ENCODE assay signal across 9 cellular contexts in the genomic region with DNA sequence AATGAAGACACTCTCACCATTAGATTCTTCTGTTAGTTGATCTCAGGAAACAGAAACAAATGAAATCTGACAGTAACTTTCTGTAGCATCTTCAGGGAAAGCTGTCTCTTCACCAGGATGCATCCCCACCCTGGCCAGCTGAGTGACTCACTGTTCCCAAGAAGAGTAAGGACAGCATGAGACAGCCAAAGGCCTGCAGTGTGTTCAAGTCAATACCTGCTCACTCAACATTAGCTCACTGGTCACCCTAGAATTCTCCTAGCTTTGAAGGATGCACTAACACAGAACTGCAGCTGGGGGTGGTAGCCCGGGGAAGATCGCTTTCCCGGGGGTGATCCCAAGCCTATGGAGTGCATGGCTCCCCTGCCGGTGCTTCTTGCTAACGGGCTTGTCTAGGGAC. TPM values are rescaled to one million over a fixed set of nuclear protein-coding genes. Genes with fewer than 3 reads are reported as not detected.
DNase-seq lines count a peak whose midpoint lies in the region; ATAC-seq and TF ChIP-seq lines count a peak whose summit lies in the region.
"Had no signal": no experiment of that assay in that cellular context is flagged by ENCODE, and none has a peak within 500 bp of the region (broad histone marks: within the 10 kb centered on the region; RNA-seq: fewer than 3 reads in every experiment).

No MANE protein-coding gene starts in this region.

- no CpG with 5 or more reads among the region's 5 CpGs for WGBS in H9 (ENCODE audit: extremely low coverage, insufficient read length, low lambda C conversion rate)
- 92 to 94% (median 93%) methylated on average over 5 of the region's 5 CpGs for WGBS in adipose tissue, 3 donors
- 95 to 97% (median 96%) methylated on average over 5 of the region's 5 CpGs for WGBS in spleen, 5 donors

- no peak overlapping the region for H4K5ac ChIP-seq in H9 (ENCODE audit: insufficient read length, low read depth, low read length)

- H3K36me3 Mint-ChIP-seq in H9 (ENCODE audit: insufficient read depth in 1 of 3, low read depth in 3 of 3) = peaks cover 24 to 64% (median 42%) of the 10 kb centered on the region in 3 experiments; a peak in 6 of 7 replicates

- no peak overlapping the region for H2BK120ac ChIP-seq in H9 (ENCODE audit: low read depth, low read length, poor library complexity, severe bottlenecking)

- no peak overlapping the region for H3K56ac ChIP-seq in H9 (ENCODE audit: insufficient read length, low read depth, low read length)

- H4K91ac ChIP-seq in H9 (ENCODE audit: insufficient read length, low read depth, low read length) = no peak overlapping the region

- no peak overlapping the region for H2BK20ac ChIP-seq in H9 (ENCODE audit: low read depth, low read length, poor library complexity, severe bottlenecking)

- no peak overlapping the region for H3K4me2 ChIP-seq in H9 (ENCODE audit: insufficient read depth, insufficient read length, low read length)

- no peak overlapping the region for H3K14ac ChIP-seq in H9 (ENCODE audit: insufficient read depth, low read length)

- H3K27ac ChIP-seq in H9 (ENCODE audit: insufficient read length, low read depth, low read length) (no peak overlapping the region), adipose tissue (ENCODE audit: low read depth, low read length) (peak overlapping the region; percentile 9), spleen (peak overlapping the region; percentile 19 to 79 (median 59))

- no peak overlapping the region for H3K4me3 Mint-ChIP-seq in H9

- H3K4me1 ChIP-seq in H9 (ENCODE audit: insufficient read depth, low read length) (no peaks in the 10 kb centered on the region), spleen (peaks cover 6 to 34% (median 24%) of the 10 kb centered on the region in 6 donors)

- TF ChIP-seq CTCF in H9 (conservative IDR thresholded peaks at IDR 0.05) (no peak), spleen (IDR thresholded peaks at IDR 0.05 in 8 of 11, conservative IDR thresholded peaks at IDR 0.05 in 3 of 11) (no peak)

- no peak overlapping the region for H3K4me3 ChIP-seq in spleen

- no peaks in the 10 kb centered on the region for H4K20me1 ChIP-seq in H9 (ENCODE audit: control insufficient read depth, insufficient read depth, insufficient read length)

- intact Hi-C loops in spleen (cut with DNase I; ENCODE audit: low total_unique reads) = no loop called here

- H3K9me3 ChIP-seq in H9 (ENCODE audit: control insufficient read depth, low read depth, low read length) (no peaks in the 10 kb centered on the region), spleen (no peaks in the 10 kb centered on the region)

- H3K79me1 ChIP-seq in H9 (ENCODE audit: insufficient read depth, low read depth, low read length, poor library complexity, severe bottlenecking) = no peaks in the 10 kb centered on the region

- no peak overlapping the region for H2BK12ac ChIP-seq in H9 (ENCODE audit: insufficient read length, low read depth, low read length)

- H3K4me1 Mint-ChIP-seq in H9 = peaks cover 4 to 6% of the 10 kb centered on the region in 2 experiments; a peak in 2 of 4 replicates

- H4K8ac ChIP-seq in H9 (replicated peaks; ENCODE audit: insufficient read length, low read depth, low read length) = no peak overlapping the region

- no peak overlapping the region for H2BK15ac ChIP-seq in H9 (ENCODE audit: low read depth, low read length)

- no peak overlapping the region for H3K4ac ChIP-seq in H9 (ENCODE audit: low read depth, low read length)

- H3K9ac ChIP-seq in H9 (ENCODE audit: extremely low read depth, insufficient read length, low read length) = no peak overlapping the region

- H3K23ac ChIP-seq in H9 (ENCODE audit: insufficient read length, low read depth, low read length) = no peak overlapping the region

- no peaks in the 10 kb centered on the region for H3K27me3 Mint-ChIP-seq in H9 (ENCODE audit: low read depth)

- ATAC-seq in GM18858 (IDR thresholded peaks at IDR 0.05; ENCODE audit: unreplicated experiment) (no peak), GM21423 (IDR thresholded peaks at IDR 0.05; ENCODE audit: unreplicated experiment) (no peak)

- H3K18ac ChIP-seq in H9 (ENCODE audit: insufficient read length, low read depth, low read length) = no peak overlapping the region

- no peak overlapping the region for H3T11ph ChIP-seq in H9 (ENCODE audit: low read length)

- peak overlapping the region; percentile 55 to 79 (median 65); a peak in 4 of 7 replicates for H3K27ac Mint-ChIP-seq in H9

- H3K36me3 ChIP-seq in spleen = peaks cover 0 to 79% (median 36%) of the 10 kb centered on the region in 6 donors

- H3K27me3 ChIP-seq in H9 (ENCODE audit: insufficient read depth, low read length) (no peaks in the 10 kb centered on the region), spleen (replicated peaks in 1 of 7) (no peaks in the 10 kb centered on the region)

- no peaks in the 10 kb centered on the region for H3K9me3 Mint-ChIP-seq in H9

- H2AFZ ChIP-seq in H9 (ENCODE audit: low read length) = no peak overlapping the region

- no peaks in the 10 kb centered on the region for H3K23me2 ChIP-seq in H9 (ENCODE audit: insufficient read length, low read depth, low read length, poor library complexity, severe bottlenecking)

- no peak overlapping the region for H2AK5ac ChIP-seq in H9 (ENCODE audit: insufficient read length, low read length)

- no peak overlapping the region for H2BK5ac ChIP-seq in H9 (ENCODE audit: insufficient read length, low read length)

- no peaks in the 10 kb centered on the region for H3K79me2 ChIP-seq in H9 (ENCODE audit: insufficient read depth, low read length)

- no peak for TF ChIP-seq POLR2A in spleen (IDR thresholded peaks at IDR 0.05)

- DNase-seq in H9 (no peak), islet precursor cell (peak; percentile 68), spleen (no peak), NCI-H774 (lab: John Stamatoyannopoulos, UW) (no peak), SHP77 treated with DMSO at 0.1 percent for 48 hours (lab: John Stamatoyannopoulos, UW) (no peak)
- DNase-seq: NCI-H526 had no signal

RNA-seq across cellular contexts. Expression of a gene that starts 28.2 kb away (rescaled TPM):
- total RNA-seq in H9 (2021) = 0.31 and 0.37 TPM in 2 replicates
- polyA plus RNA-seq in adipose tissue = under 1 TPM; 0.15 to 0.71 (median 0.45) TPM
- 1 to 10 TPM in 2 of 7 donors, under 1 TPM in 2, not detected in 3; 0.83 to 2.1 (median 1.5) TPM for total RNA-seq in spleen
- polyA plus RNA-seq in spleen = 1 to 10 TPM in 2 of 3 donors, under 1 TPM in 1; 0.91 to 1.1 (median 1.1) TPM
